Comparison of ENCODE assay signal across 18 cellular contexts in the genomic region with DNA sequence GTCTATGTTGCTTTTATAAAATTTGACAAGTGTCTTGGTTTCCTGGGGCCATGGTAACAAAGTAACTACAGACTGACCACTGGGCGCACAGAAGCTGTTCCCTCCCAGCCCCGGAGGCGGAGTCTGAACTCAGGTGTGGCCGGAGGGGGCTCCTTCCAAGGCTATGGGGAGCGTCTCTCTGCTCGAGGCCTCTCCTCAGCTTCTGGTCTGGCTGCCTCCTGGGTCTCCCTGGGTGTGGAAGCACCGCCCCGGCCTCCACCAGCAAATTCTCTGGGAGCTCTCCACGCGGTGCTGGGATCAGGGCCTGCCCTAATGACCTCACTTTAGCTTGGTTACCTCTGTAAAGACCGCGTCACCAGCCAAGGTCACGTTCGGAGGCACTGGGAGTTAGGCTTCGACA. TPM values are rescaled to one million over a fixed set of nuclear protein-coding genes. Genes with fewer than 3 reads are reported as not detected.
"Had no signal": no experiment of that assay in that cellular context is flagged by ENCODE, and none has a peak within 500 bp of the region (broad histone marks: within the 10 kb centered on the region; RNA-seq: fewer than 3 reads in every experiment).

No MANE protein-coding gene starts in this region.

- H3K4me3 ChIP-seq: left lung, psoas muscle, sigmoid colon, tibial artery, uterus had no signal

- FAIRE-seq: colon, endothelial cell of umbilical vein had no signal

- H3K36me3 ChIP-seq: sigmoid colon, uterus had no signal

- H3K4me1 ChIP-seq: left lung, psoas muscle, sigmoid colon, tibial artery, uterus had no signal

- H3K9me3 ChIP-seq: left lung, psoas muscle, sigmoid colon, tibial artery, uterus had no signal

- ATAC-seq: activated T-helper 17 cell treated with anti-CD3 and anti-CD28 coated beads, Interleukin-2, amount 50 U/mL, for 72 hours; left lung; natural killer cell treated with Interleukin-12 subunit alpha and Interleukin-12 subunit beta and Interleukin-15 and Interleukin-18, amount 100 ng/mL, for 72 hours; psoas muscle; SK-N-SH treated with all-trans-retinoic acid at 6 μM for 48 hours; stimulated activated naive CD8-positive, alpha-beta T cell treated with anti-CD3 and anti-CD28 coated beads, Interleukin-15, amount 100 ng/mL, for 72 hours had no signal

- H3K27ac ChIP-seq: left lung, psoas muscle, sigmoid colon, tibial artery, uterus had no signal

- DNase-seq: activated CD4-positive, alpha-beta T cell treated with anti-CD3 and anti-CD28 coated beads for 1 hour; activated CD4-positive, alpha-beta T cell treated with anti-CD3 and anti-CD28 coated beads, Interleukin-2, amount 50 U/mL, for 4 hours; activated naive CD4-positive, alpha-beta T cell treated with anti-CD3 and anti-CD28 coated beads for 36 hours; foreskin fibroblast; stimulated activated CD4-positive, alpha-beta T cell treated with anti-CD3 and anti-CD28 coated beads, Interleukin-1b, Interleukin-23, amount 100 ng/mL, for 48 hours; stimulated activated naive CD8-positive, alpha-beta T cell treated with anti-CD3 and anti-CD28 coated beads, Interleukin-15, amount 100 ng/mL, for 72 hours; T-helper 1 cell; T1000; tibial artery; uterus had no signal

- H3K27me3 ChIP-seq: left lung, tibial artery, uterus had no signal

RNA-seq across cellular contexts. Expression of a gene that starts 45.7 kb away (rescaled TPM):
- total RNA-seq: endothelial cell of umbilical vein; left lung; natural killer cell treated with Interleukin-12 subunit alpha and Interleukin-12 subunit beta and Interleukin-15 and Interleukin-18, amount 100 ng/mL, for 72 hours; sigmoid colon had no signal
- polyA plus RNA-seq: endothelial cell of umbilical vein had no signal
